Comparison of ENCODE assay signal across 8 cellular contexts in genomic region chr3:49410102-49410843, GRCh38. TPM values are rescaled to one million over a fixed set of nuclear protein-coding genes. Genes with fewer than 3 reads are reported as not detected.
DNase-seq lines count a peak whose midpoint lies in the region; ATAC-seq and TF ChIP-seq lines count a peak whose summit lies in the region.

No MANE protein-coding gene starts in this region.

- TF ChIP-seq POLR2A in adrenal gland (IDR thresholded peaks at IDR 0.05) (no peak), right lobe of liver (IDR thresholded peaks at IDR 0.05) (no peak)

- H3K9me3 ChIP-seq in adrenal gland (replicated peaks in 1 of 3), result no peaks in the 10 kb centered on the region
- no peaks in the 10 kb centered on the region for H3K9me3 ChIP-seq in right lobe of liver
- H3K9me3 ChIP-seq in thymus (ENCODE audit: control insufficient read depth), result no peaks in the 10 kb centered on the region

- no peaks in the 10 kb centered on the region for H3K27me3 Mint-ChIP-seq in activated T-cell treated with anti-CD3 and anti-CD28 coated beads, Interleukin-2, amount 50 U/mL, for 24 hours

- H3K4me3 Mint-ChIP-seq in activated T-cell treated with anti-CD3 and anti-CD28 coated beads, Interleukin-2, amount 50 U/mL, for 24 hours, result peak overlapping the region; percentile 92

- H3K4me1 Mint-ChIP-seq in activated T-cell treated with anti-CD3 and anti-CD28 coated beads, Interleukin-2, amount 50 U/mL, for 24 hours (ENCODE audit: low read depth), result peaks cover 67% of the 10 kb centered on the region

- no peaks in the 10 kb centered on the region for H3K27me3 ChIP-seq in adrenal gland
- no peaks in the 10 kb centered on the region for H3K27me3 ChIP-seq in right lobe of liver
- no peaks in the 10 kb centered on the region for H3K27me3 ChIP-seq in thymus (ENCODE audit: control insufficient read depth, insufficient read depth)

- DNase-seq in activated T-cell treated with anti-CD3 and anti-CD28 coated beads, Interleukin-2, amount 50 U/mL, for 24 hours, result no peak
- no peak for DNase-seq in activated T-cell treated with anti-CD3 and anti-CD28 coated beads, Interleukin-2, amount 50 U/mL, for 1 hour
- no peak for DNase-seq in adrenal gland
- no peak for DNase-seq in right lobe of liver
- no peak for DNase-seq in NCI-H69 (lab: John Stamatoyannopoulos, UW)
- DNase-seq in SKM-1 (lab: John Stamatoyannopoulos, UW; ENCODE audit: unreplicated experiment), result no peak

- H3K4me1 ChIP-seq in adrenal gland (replicated peaks in 1 of 2) (peaks cover 36 to 68% of the 10 kb centered on the region in 2 donors), right lobe of liver (peaks cover 0 to 46% (median 7%) of the 10 kb centered on the region in 4 donors), thymus (ENCODE audit: control insufficient read depth, insufficient read depth, low read length) (peaks cover 23% of the 10 kb centered on the region)

- H3K9me3 Mint-ChIP-seq in activated T-cell treated with anti-CD3 and anti-CD28 coated beads, Interleukin-2, amount 50 U/mL, for 24 hours, result no peaks in the 10 kb centered on the region

- H3K36me3 Mint-ChIP-seq in activated T-cell treated with anti-CD3 and anti-CD28 coated beads, Interleukin-2, amount 50 U/mL, for 24 hours (ENCODE audit: low read depth), result peaks cover 70% of the 10 kb centered on the region

- H3K27ac Mint-ChIP-seq in activated T-cell treated with anti-CD3 and anti-CD28 coated beads, Interleukin-2, amount 50 U/mL, for 24 hours, result peak overlapping the region; percentile 96

- intact Hi-C loops in adrenal gland (cut with DNase I) (no loop called here), right lobe of liver (cut with DNase I) (no loop called here)

- peak overlapping the region in 4 of 5 donors; percentile 97 to 100 (median 99) for H3K27ac ChIP-seq in adrenal gland
- peak overlapping the region in 1 of 3 donors; percentile 95 for H3K27ac ChIP-seq in right lobe of liver
- no peak overlapping the region for H3K27ac ChIP-seq in thymus (ENCODE audit: low read depth)

- no peak for TF ChIP-seq CTCF in adrenal gland (IDR thresholded peaks at IDR 0.05)
- no peak for TF ChIP-seq CTCF in right lobe of liver (IDR thresholded peaks at IDR 0.05)

- ATAC-seq in right lobe of liver, result no peak
- no peak for ATAC-seq in HG03280 (IDR thresholded peaks at IDR 0.05; ENCODE audit: unreplicated experiment)

- H3K4me3 ChIP-seq in adrenal gland (peak overlapping the region in 2 of 4 donors; percentile 85 to 99), right lobe of liver (peak overlapping the region; percentile 77 to 90 (median 86)), thymus (ENCODE audit: low read length) (peak overlapping the region; percentile 98)

- H3K36me3 ChIP-seq in adrenal gland (replicated peaks in 1 of 2) (peaks cover 0 to 8% of the 10 kb centered on the region in 2 donors), right lobe of liver (peaks cover 0 to 7% (median 0%) of the 10 kb centered on the region in 4 donors), thymus (ENCODE audit: control insufficient read depth, insufficient read depth) (peaks cover 12% of the 10 kb centered on the region)

- 36 to 47% (median 41%) methylated on average over 3 of the region's 3 CpGs for WGBS in adrenal gland, 4 donors
- 25% methylated on average over 3 of the region's 3 CpGs for WGBS in right lobe of liver (ENCODE audit: insufficient coverage, low coverage, low lambda C conversion rate, missing lambda C conversion rate)
- WGBS in thymus, result 3% methylated on average over 3 of the region's 3 CpGs

RNA-seq across cellular contexts. Expression of gene RHOA, which starts 1.5 kb away (rescaled TPM):
- total RNA-seq in adrenal gland (100 to 1,000 TPM; 357 to 913 (median 482) TPM), right lobe of liver (100 to 1,000 TPM; 142 to 251 (median 171) TPM)
- polyA plus RNA-seq in adrenal gland (100 to 1,000 TPM; 185 to 796 (median 189) TPM), thymus (368 TPM)

RNA-seq across cellular contexts. Expression of gene TCTA, which starts 1.9 kb away (rescaled TPM):
- total RNA-seq in adrenal gland (10 to 100 TPM; 31.7 to 83.3 (median 46.0) TPM), right lobe of liver (10 to 100 TPM; 15.9 to 26.0 (median 19.4) TPM)
- polyA plus RNA-seq in adrenal gland (100 to 1,000 TPM in 1 of 3 donors, 10 to 100 TPM in 2; 26.9 to 116 (median 33.7) TPM), thymus (24.5 TPM)

RNA-seq across cellular contexts. Expression of gene AMT, which starts 12.0 kb away (rescaled TPM):
- total RNA-seq in adrenal gland (10 to 100 TPM in 7 of 8 donors, 1 to 10 TPM in 1; 5.6 to 33.0 (median 19.9) TPM), right lobe of liver (10 to 100 TPM in 5 of 6 experiments, 1 to 10 TPM in 1; 8.4 to 52.0 (median 31.3) TPM)
- polyA plus RNA-seq in adrenal gland (10 to 100 TPM; 18.9 to 55.8 (median 22.9) TPM), thymus (40.0 TPM)

RNA-seq across cellular contexts. Expression of gene NICN1, which starts 18.9 kb away (rescaled TPM):
- total RNA-seq in adrenal gland (10 to 100 TPM; 11.6 to 58.6 (median 20.0) TPM), right lobe of liver (10 to 100 TPM in 2 of 6 experiments, 1 to 10 TPM in 4; 2.2 to 13.1 (median 8.3) TPM)
- polyA plus RNA-seq in adrenal gland (1 to 10 TPM; 8.8 to 9.9 (median 9.2) TPM), thymus (9.2 TPM)

RNA-seq across cellular contexts. Expression of gene GPX1, which starts 52.1 kb away (rescaled TPM):
- 1,000 to 10,000 TPM in 2 of 8 donors, 100 to 1,000 TPM in 6; 429 to 1,200 (median 517) TPM for total RNA-seq in adrenal gland
- polyA plus RNA-seq in adrenal gland, result 100 to 1,000 TPM in 2 of 3 donors, 10 to 100 TPM in 1; 60.3 to 942 (median 567) TPM
- total RNA-seq in right lobe of liver, result 100 to 1,000 TPM; 127 to 455 (median 278) TPM
- polyA plus RNA-seq in thymus, result 384 TPM
